Comparison of ENCODE assay signal across 2 cellular contexts in the genomic region with DNA sequence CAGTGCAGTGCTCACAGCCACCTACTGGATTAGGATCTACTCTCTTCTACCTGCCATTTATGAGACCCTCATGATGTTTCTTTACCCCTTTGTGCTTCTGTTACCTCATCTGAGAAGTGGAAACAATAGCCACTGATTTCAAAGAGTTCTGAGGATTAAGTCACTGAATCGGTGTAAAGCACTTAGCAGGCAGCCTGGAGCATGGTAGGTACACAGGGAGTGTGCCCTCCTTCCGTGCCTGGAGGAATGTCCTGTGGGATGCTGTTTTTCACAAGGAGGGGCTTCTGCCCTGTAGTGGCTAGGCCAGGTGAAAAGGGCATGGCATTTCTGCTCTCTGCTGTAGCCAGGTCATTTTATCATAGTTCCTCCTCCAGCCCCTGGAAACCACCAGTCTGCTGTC.
TF ChIP-seq lines count a peak whose summit lies in the region.

No MANE protein-coding gene starts in this region.

TF ChIP-seq in GM23338, 12 proteins besides CTCF, POLR2A, EP300 and RAD21 (continues in another document):
- no peak for TF ChIP-seq NANOG (IDR thresholded peaks at IDR 0.05; ENCODE audit: borderline replicate concordance)
- TF ChIP-seq REST (IDR thresholded peaks at IDR 0.05; ENCODE audit: unreplicated experiment) = no peak
- TF ChIP-seq JUNB (IDR thresholded peaks at IDR 0.05; ENCODE audit: unreplicated experiment) = no peak
- TF ChIP-seq ZNF462 (CRISPR knock-in tag; IDR thresholded peaks at IDR 0.05) = no peak
- no peak for TF ChIP-seq EZH2phosphoT487 (IDR thresholded peaks at IDR 0.05; ENCODE audit: unreplicated experiment)
- TF ChIP-seq ZNF331 (CRISPR knock-in tag; IDR thresholded peaks at IDR 0.05; ENCODE audit: low read depth) = no peak
- no peak for TF ChIP-seq CREB1 (CRISPR knock-in tag; IDR thresholded peaks at IDR 0.05; ENCODE audit: low read depth)
- TF ChIP-seq STAT1 (IDR thresholded peaks at IDR 0.05; ENCODE audit: unreplicated experiment) = no peak
- no peak for TF ChIP-seq EZH2 (IDR thresholded peaks at IDR 0.05; ENCODE audit: low read depth, unreplicated experiment)
- TF ChIP-seq ZNF114 (CRISPR knock-in tag; IDR thresholded peaks at IDR 0.05) = no peak
- no peak for TF ChIP-seq POLR2AphosphoS5 (IDR thresholded peaks at IDR 0.05; ENCODE audit: low read depth)

TF ChIP-seq in HCT116, 20 proteins besides CTCF, POLR2A, EP300 and RAD21:
- no peak for TF ChIP-seq SIN3A (IDR thresholded peaks at IDR 0.05; ENCODE audit: low read depth)
- TF ChIP-seq EZH2phosphoT487 (IDR thresholded peaks at IDR 0.05; ENCODE audit: borderline replicate concordance) = no peak
- no peak for TF ChIP-seq CBX3 (IDR thresholded peaks at IDR 0.05; ENCODE audit: low read depth)
- TF ChIP-seq ZNF274 (IDR thresholded peaks at IDR 0.05; ENCODE audit: low read depth, low read length) = no peak
- TF ChIP-seq EGR1 (IDR thresholded peaks at IDR 0.05; ENCODE audit: low read depth) = no peak
- no peak for TF ChIP-seq YY1 (IDR thresholded peaks at IDR 0.05; ENCODE audit: extremely low read depth, insufficient replicate concordance, low read depth, low read length)
- TF ChIP-seq FOSL1 (IDR thresholded peaks at IDR 0.05; ENCODE audit: low read depth) = no peak
- TF ChIP-seq ELF1 (IDR thresholded peaks at IDR 0.05; ENCODE audit: borderline replicate concordance, low read depth) = no peak
- no peak for TF ChIP-seq ATF3 (IDR thresholded peaks at IDR 0.05)
- no peak for TF ChIP-seq EZH2 (IDR thresholded peaks at IDR 0.05)
- TF ChIP-seq CEBPB (IDR thresholded peaks at IDR 0.05; ENCODE audit: low read depth) = no peak
- TF ChIP-seq POLR2AphosphoS5 (IDR thresholded peaks at IDR 0.05; ENCODE audit: low read depth, low read length) = no peak
- TF ChIP-seq, protein P1, sequence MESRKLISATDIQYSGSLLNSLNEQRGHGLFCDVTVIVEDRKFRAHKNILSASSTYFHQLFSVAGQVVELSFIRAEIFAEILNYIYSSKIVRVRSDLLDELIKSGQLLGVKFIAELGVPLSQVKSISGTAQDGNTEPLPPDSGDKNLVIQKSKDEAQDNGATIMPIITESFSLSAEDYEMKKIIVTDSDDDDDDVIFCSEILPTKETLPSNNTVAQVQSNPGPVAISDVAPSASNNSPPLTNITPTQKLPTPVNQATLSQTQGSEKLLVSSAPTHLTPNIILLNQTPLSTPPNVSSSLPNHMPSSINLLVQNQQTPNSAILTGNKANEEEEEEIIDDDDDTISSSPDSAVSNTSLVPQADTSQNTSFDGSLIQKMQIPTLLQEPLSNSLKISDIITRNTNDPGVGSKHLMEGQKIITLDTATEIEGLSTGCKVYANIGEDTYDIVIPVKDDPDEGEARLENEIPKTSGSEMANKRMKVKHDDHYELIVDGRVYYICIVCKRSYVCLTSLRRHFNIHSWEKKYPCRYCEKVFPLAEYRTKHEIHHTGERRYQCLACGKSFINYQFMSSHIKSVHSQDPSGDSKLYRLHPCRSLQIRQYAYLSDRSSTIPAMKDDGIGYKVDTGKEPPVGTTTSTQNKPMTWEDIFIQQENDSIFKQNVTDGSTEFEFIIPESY (IDR thresholded peaks at IDR 0.05; ENCODE audit: extremely low read depth, insufficient replicate concordance, low read length) = no peak
- no peak for TF ChIP-seq MAX (IDR thresholded peaks at IDR 0.05)
- no peak for TF ChIP-seq ZFX (IDR thresholded peaks at IDR 0.05)
- TF ChIP-seq SP1 (IDR thresholded peaks at IDR 0.05; ENCODE audit: low read depth) = no peak
- no peak for TF ChIP-seq TCF7L2 (IDR thresholded peaks at IDR 0.05; ENCODE audit: borderline replicate concordance, extremely low read depth, insufficient read depth, insufficient read length)
- TF ChIP-seq SRF (IDR thresholded peaks at IDR 0.05; ENCODE audit: low read depth) = no peak
